21 cellular contexts compared by ENCODE assay signal in genomic region chr11:111352935-111353695, GRCh38. TPM values are rescaled to one million over a fixed set of nuclear protein-coding genes. Genes with fewer than 3 reads are reported as not detected.
A peak's percentile ranks its signal among the peaks of the same experiment; 100 is the strongest.
DNase-seq lines count a peak whose midpoint lies in the region; ATAC-seq and TF ChIP-seq lines count a peak whose summit lies in the region.
"Had no signal": no experiment of that assay in that cellular context is flagged by ENCODE, and none has a peak within 500 bp of the region (broad histone marks: within the 10 kb centered on the region; RNA-seq: fewer than 3 reads in every experiment).

No MANE protein-coding gene starts in this region.

- intact Hi-C loops in Right ventricle myocardium inferior (cut with DNase I), result no loop called here
- intact Hi-C loops in upper lobe of right lung (cut with DNase I), result no loop called here
- intact Hi-C loops in thyroid gland (cut with DNase I), result no loop called here

- H3K9me3 ChIP-seq in right atrium auricular region (no peaks in the 10 kb centered on the region), mucosa of rectum (ENCODE audit: control insufficient read depth in 2 of 2, low read length in 2 of 2) (no peaks in the 10 kb centered on the region), upper lobe of right lung (no peaks in the 10 kb centered on the region), thyroid gland (no peaks in the 10 kb centered on the region)
- H3K9me3 ChIP-seq: tibial artery had no signal

- ATAC-seq in Right ventricle myocardium inferior (peak; percentile 84), upper lobe of right lung (peak; percentile 56), GM21619 (IDR thresholded peaks at IDR 0.05; ENCODE audit: unreplicated experiment) (no peak)
- ATAC-seq in activated T-helper 17 cell treated with anti-CD3 and anti-CD28 coated beads, Interleukin-2, amount 50 U/mL, for 72 hours (replicated peaks), result no peak
- ATAC-seq: activated CD8-positive, alpha-beta memory T cell treated with anti-CD3 and anti-CD28 coated beads, Interleukin-2, amount 10 ng/mL, durations not matched to agents 7 days and 5 days; foreskin keratinocyte; natural killer cell had no signal

- H3K36me3 Mint-ChIP-seq in activated T-helper 17 cell treated with anti-CD3 and anti-CD28 coated beads, Interleukin-2, amount 50 U/mL, for 72 hours (ENCODE audit: low read depth), result no peaks in the 10 kb centered on the region
- H3K36me3 Mint-ChIP-seq: activated CD8-positive, alpha-beta memory T cell treated with anti-CD3 and anti-CD28 coated beads, Interleukin-2, amount 10 ng/mL, durations not matched to agents 7 days and 5 days; CD14-positive monocyte; natural killer cell had no signal

- H3K4me3 Mint-ChIP-seq in activated T-helper 17 cell treated with anti-CD3 and anti-CD28 coated beads, Interleukin-2, amount 50 U/mL, for 72 hours, result no peak overlapping the region
- H3K4me3 Mint-ChIP-seq: activated CD8-positive, alpha-beta memory T cell treated with anti-CD3 and anti-CD28 coated beads, Interleukin-2, amount 10 ng/mL, durations not matched to agents 7 days and 5 days; natural killer cell had no signal

- no peak for DNase-seq in Right ventricle myocardium inferior (ENCODE audit: missing footprints)
- no peak for DNase-seq in right atrium auricular region (ENCODE audit: low spot score)
- DNase-seq in upper lobe of right lung, result no peak
- no peak for DNase-seq in KG1 (lab: John Stamatoyannopoulos, UW)
- no peak for DNase-seq in thyroid gland
- DNase-seq: activated CD8-positive, alpha-beta memory T cell treated with anti-CD3 and anti-CD28 coated beads, Interleukin-2, amount 10 ng/mL, durations not matched to agents 7 days and 5 days; DMS53; foreskin keratinocyte; natural killer cell; NCI-H1417 treated with DMSO at 0.1 percent for 48 hours; NCI-H2171 treated with DMSO at 0.1 percent for 48 hours; stimulated activated CD4-positive, alpha-beta T cell treated with anti-CD3 and anti-CD28 coated beads, Interleukin-1b, Interleukin-23, amount 100 ng/mL, for 48 hours; tibial artery had no signal

- no peak for TF ChIP-seq POLR2A in thyroid gland (IDR thresholded peaks at IDR 0.05)

- H3K36me3 ChIP-seq in right atrium auricular region, result no peaks in the 10 kb centered on the region
- H3K36me3 ChIP-seq in mucosa of rectum (ENCODE audit: control insufficient read depth in 2 of 2, insufficient read depth in 2 of 2, low read length in 2 of 2), result peaks cover 0 to 3% of the 10 kb centered on the region in 2 donors
- H3K36me3 ChIP-seq in upper lobe of right lung, result no peaks in the 10 kb centered on the region
- no peaks in the 10 kb centered on the region for H3K36me3 ChIP-seq in thyroid gland
- H3K36me3 ChIP-seq: tibial artery had no signal

- H3K4me1 ChIP-seq in right atrium auricular region, result no peaks in the 10 kb centered on the region
- H3K4me1 ChIP-seq in mucosa of rectum (ENCODE audit: control insufficient read depth in 2 of 2, insufficient read depth in 2 of 2, low read length in 2 of 2), result peaks cover 5 to 12% of the 10 kb centered on the region in 2 donors
- H3K4me1 ChIP-seq in upper lobe of right lung, result no peaks in the 10 kb centered on the region
- H3K4me1 ChIP-seq in thyroid gland, result no peaks in the 10 kb centered on the region
- H3K4me1 ChIP-seq: foreskin keratinocyte had no signal

- H3K4me1 Mint-ChIP-seq in activated T-helper 17 cell treated with anti-CD3 and anti-CD28 coated beads, Interleukin-2, amount 50 U/mL, for 72 hours, result no peaks in the 10 kb centered on the region
- H3K4me1 Mint-ChIP-seq: activated CD8-positive, alpha-beta memory T cell treated with anti-CD3 and anti-CD28 coated beads, Interleukin-2, amount 10 ng/mL, durations not matched to agents 7 days and 5 days; CD14-positive monocyte; natural killer cell had no signal

- H3K4me3 ChIP-seq in right atrium auricular region (no peak overlapping the region), mucosa of rectum (ENCODE audit: low read length in 2 of 2) (no peak overlapping the region), upper lobe of right lung (no peak overlapping the region), thyroid gland (replicated peaks in 1 of 3) (no peak overlapping the region)
- H3K4me3 ChIP-seq: lung, tibial artery had no signal

- H3K9ac ChIP-seq in mucosa of rectum (ENCODE audit: low read depth in 1 of 2, low read length in 2 of 2), result peak overlapping the region in 1 of 2 donors; percentile 42

- H3K9me3 Mint-ChIP-seq in activated T-helper 17 cell treated with anti-CD3 and anti-CD28 coated beads, Interleukin-2, amount 50 U/mL, for 72 hours, result no peaks in the 10 kb centered on the region
- H3K9me3 Mint-ChIP-seq: natural killer cell had no signal

- H3K27me3 ChIP-seq in right atrium auricular region (no peaks in the 10 kb centered on the region), mucosa of rectum (ENCODE audit: control insufficient read depth in 2 of 2, insufficient read depth in 2 of 2, low read length in 2 of 2) (no peaks in the 10 kb centered on the region), upper lobe of right lung (no peaks in the 10 kb centered on the region), thyroid gland (no peaks in the 10 kb centered on the region)
- H3K27me3 ChIP-seq: tibial artery had no signal

- 67 to 78% methylated on average over 8 of the region's 8 CpGs for WGBS in thyroid gland, 2 donors

- no peaks in the 10 kb centered on the region for H3K27me3 Mint-ChIP-seq in activated T-helper 17 cell treated with anti-CD3 and anti-CD28 coated beads, Interleukin-2, amount 50 U/mL, for 72 hours

- H3K27ac ChIP-seq in right atrium auricular region (no peak overlapping the region), mucosa of rectum (ENCODE audit: low read depth in 2 of 2, low read length in 2 of 2) (peak overlapping the region; percentile 61 to 78), upper lobe of right lung (no peak overlapping the region), thyroid gland (no peak overlapping the region)
- H3K27ac ChIP-seq: foreskin keratinocyte, RWPE1, tibial artery had no signal

- no peak for TF ChIP-seq CTCF in right atrium auricular region (IDR thresholded peaks at IDR 0.05)
- TF ChIP-seq CTCF in upper lobe of right lung (IDR thresholded peaks at IDR 0.05), result no peak
- no peak for TF ChIP-seq CTCF in thyroid gland (IDR thresholded peaks at IDR 0.05)

- peak overlapping the region; percentile 10 for H3K27ac Mint-ChIP-seq in activated T-helper 17 cell treated with anti-CD3 and anti-CD28 coated beads, Interleukin-2, amount 50 U/mL, for 72 hours
- H3K27ac Mint-ChIP-seq: activated CD8-positive, alpha-beta memory T cell treated with anti-CD3 and anti-CD28 coated beads, Interleukin-2, amount 10 ng/mL, durations not matched to agents 7 days and 5 days; natural killer cell had no signal

RNA-seq across cellular contexts. Expression of gene POU2AF1, which starts 26.0 kb away (rescaled TPM):
- total RNA-seq in Right ventricle myocardium inferior (0.24 TPM), right atrium auricular region (1 to 10 TPM in 1 of 2 donors, under 1 TPM in 1; 0.11 to 1.6 TPM), upper lobe of right lung (2.5 TPM), thyroid gland (under 1 TPM in 1 of 4 donors, not detected in 3; 0.54 TPM)
- total RNA-seq in activated T-helper 17 cell treated with anti-CD3 and anti-CD28 coated beads, Interleukin-2, amount 50 U/mL, for 72 hours, result 10 to 100 TPM in 1 of 2 donors, 1 to 10 TPM in 1; 6.4 to 36.6 TPM
- total RNA-seq: A172, endothelial cell of umbilical vein, foreskin keratinocyte had no signal

RNA-seq across cellular contexts. Expression of gene POU2AF3, which starts 54.8 kb away (rescaled TPM):
- total RNA-seq in Right ventricle myocardium inferior (0.65 TPM), right atrium auricular region (under 1 TPM in 1 of 2 donors, not detected in 1; 0.47 TPM), upper lobe of right lung (1.8 TPM), thyroid gland (1 to 10 TPM in 3 of 4 donors, not detected in 1; 2.0 to 5.0 (median 4.6) TPM)
- not detected for total RNA-seq in activated T-helper 17 cell treated with anti-CD3 and anti-CD28 coated beads, Interleukin-2, amount 50 U/mL, for 72 hours
- total RNA-seq: A172; activated CD8-positive, alpha-beta memory T cell treated with anti-CD3 and anti-CD28 coated beads, Interleukin-2, amount 10 ng/mL, durations not matched to agents 7 days and 5 days; endothelial cell of umbilical vein; foreskin keratinocyte; natural killer cell had no signal

Comparison
In these comparisons a context has a peak if more than half of its experiments do, and no peak if none do; other contexts are left out.
1. ATAC-seq: peak in Right ventricle myocardium inferior (single experiment) and upper lobe of right lung (single experiment); none in activated T-helper 17 cell treated with anti-CD3 and anti-CD28 coated beads, Interleukin-2, amount 50 U/mL, for 72 hours (single experiment) and GM21619 (single experiment).
2. H3K27ac ChIP-seq: peak in mucosa of rectum (2 of 2); none in right atrium auricular region (0 of 2), upper lobe of right lung (single experiment) and thyroid gland (0 of 3).